In the genomic region with DNA sequence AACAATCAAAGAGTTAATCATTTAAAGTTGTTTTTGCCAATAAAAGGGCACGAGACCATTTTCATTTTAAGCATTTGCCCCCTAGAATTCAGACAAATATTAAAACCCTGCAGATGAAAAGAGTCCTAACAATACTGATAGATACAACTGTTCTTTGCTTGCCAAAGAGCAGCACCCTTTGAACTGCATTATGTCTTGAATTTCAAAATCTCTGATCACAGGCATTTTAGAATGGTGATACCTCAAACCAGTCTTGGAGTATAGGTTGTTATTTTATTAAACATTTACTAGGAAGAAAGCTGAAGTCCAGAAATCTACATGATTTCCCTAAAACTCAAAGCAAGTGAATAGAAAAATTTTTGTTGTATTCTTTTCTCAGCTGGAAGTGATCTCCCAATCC, we compare ENCODE assay signal across 33 cellular contexts.
"Had no signal": no experiment of that assay in that cellular context is flagged by ENCODE, and none has a peak within 500 bp of the region (broad histone marks: within the 10 kb centered on the region; RNA-seq: fewer than 3 reads in every experiment).

No MANE protein-coding gene starts in this region.

- H3K27ac Mint-ChIP-seq: activated CD4-positive, alpha-beta T cell treated with anti-CD3 and anti-CD28 coated beads for 36 hours; activated naive CD8-positive, alpha-beta T cell; activated T-cell treated with anti-CD3 and anti-CD28 coated beads, Interleukin-2, amount 50 U/mL, for 72 hours; immature natural killer cell; mesothelial cell of epicardium; naive thymus-derived CD4-positive, alpha-beta T cell; stimulated activated effector memory CD8-positive, alpha-beta T cell treated with anti-CD3 and anti-CD28 coated beads, Interleukin-12 subunit alpha, Interleukin-12 subunit beta, amount 100 ng/mL, for 72 hours; stimulated activated naive CD8-positive, alpha-beta T cell treated with anti-CD3 and anti-CD28 coated beads, Interleukin-15, Interleukin-2, amounts not matched to agents 100 ng/mL and 50 ng/mL, for 24 hours; T-helper 2 cell treated with Interferon-gamma antibody and Interleukin-4, amounts not matched to agents 5 μg/mL and 100 μg/mL, for 36 hours had no signal

- H3K36me3 ChIP-seq: lower lobe of right lung, thoracic aorta had no signal

- H3K79me2 ChIP-seq: parathyroid adenoma had no signal

- H3K4me3 Mint-ChIP-seq: activated CD4-positive, alpha-beta T cell treated with anti-CD3 and anti-CD28 coated beads for 36 hours; activated naive CD8-positive, alpha-beta T cell; activated T-cell treated with anti-CD3 and anti-CD28 coated beads, Interleukin-2, amount 50 U/mL, for 72 hours; immature natural killer cell; mesothelial cell of epicardium; naive thymus-derived CD4-positive, alpha-beta T cell; neural crest cell; stimulated activated effector memory CD8-positive, alpha-beta T cell treated with anti-CD3 and anti-CD28 coated beads, Interleukin-12 subunit alpha, Interleukin-12 subunit beta, amount 100 ng/mL, for 72 hours; stimulated activated naive CD8-positive, alpha-beta T cell treated with anti-CD3 and anti-CD28 coated beads, Interleukin-15, Interleukin-2, amounts not matched to agents 100 ng/mL and 50 ng/mL, for 24 hours; T-helper 2 cell treated with Interferon-gamma antibody and Interleukin-4, amounts not matched to agents 5 μg/mL and 100 μg/mL, for 36 hours had no signal

- H3K27ac ChIP-seq: coronary artery, lower lobe of right lung, parathyroid adenoma, skin epidermis, thoracic aorta had no signal

- H3K4me1 ChIP-seq: parathyroid adenoma had no signal

- DNase-seq: activated CD4-positive, alpha-beta T cell treated with anti-CD3 and anti-CD28 coated beads for 36 hours; activated CD4-positive, CD25-positive, alpha-beta regulatory T cell; activated naive CD4-positive, alpha-beta T cell treated with Interleukin-2 at 50 U/mL for 16 hours; activated T-cell treated with anti-CD3 and anti-CD28 coated beads for 4 hours; activated T-cell treated with anti-CD3 and anti-CD28 coated beads, Interleukin-2, amount 50 U/mL, for 72 hours; anterior cingulate cortex; cerebellar nuclear complex; dorsolateral prefrontal cortex; effector memory CD4-positive, alpha-beta T cell; erythroblast; head of caudate nucleus; hippocampal formation; immature natural killer cell; kidney; left colon; lower lobe of right lung; naive thymus-derived CD4-positive, alpha-beta T cell; nucleus accumbens; right cardiac atrium; stimulated activated CD4-positive, alpha-beta T cell treated with anti-CD3 and anti-CD28 coated beads, Interleukin-12 subunit alpha, Interleukin-12 subunit beta, amount 100 ng/mL, for 4 hours; stimulated activated CD4-positive, alpha-beta T cell treated with anti-CD3 and anti-CD28 coated beads, Interleukin-4, amount 100 ng/mL, for 24 hours; T-helper 1 cell; trophoblast cell had no signal

- H3K4me3 ChIP-seq: coronary artery, dorsolateral prefrontal cortex, lower lobe of right lung, skin epidermis, thoracic aorta had no signal

- H2AFZ ChIP-seq: parathyroid adenoma had no signal

- H3K9ac ChIP-seq: parathyroid adenoma had no signal

- H3K4me1 Mint-ChIP-seq: activated CD4-positive, alpha-beta T cell treated with anti-CD3 and anti-CD28 coated beads for 36 hours; immature natural killer cell; naive thymus-derived CD4-positive, alpha-beta T cell; stimulated activated effector memory CD8-positive, alpha-beta T cell treated with anti-CD3 and anti-CD28 coated beads, Interleukin-12 subunit alpha, Interleukin-12 subunit beta, amount 100 ng/mL, for 72 hours had no signal

- H3K27me3 ChIP-seq: dorsolateral prefrontal cortex had no signal

- H3K9me3 ChIP-seq: lower lobe of right lung, thoracic aorta had no signal

- H3K9me3 Mint-ChIP-seq: activated T-cell treated with anti-CD3 and anti-CD28 coated beads, Interleukin-2, amount 50 U/mL, for 72 hours; immature natural killer cell; mesothelial cell of epicardium; stimulated activated effector memory CD8-positive, alpha-beta T cell treated with anti-CD3 and anti-CD28 coated beads, Interleukin-12 subunit alpha, Interleukin-12 subunit beta, amount 100 ng/mL, for 72 hours; stimulated activated naive CD8-positive, alpha-beta T cell treated with anti-CD3 and anti-CD28 coated beads, Interleukin-15, Interleukin-2, amounts not matched to agents 100 ng/mL and 50 ng/mL, for 24 hours; T-helper 2 cell treated with Interferon-gamma antibody and Interleukin-4, amounts not matched to agents 5 μg/mL and 100 μg/mL, for 36 hours had no signal

- H3K36me3 Mint-ChIP-seq: activated naive CD8-positive, alpha-beta T cell; naive thymus-derived CD4-positive, alpha-beta T cell; stimulated activated effector memory CD8-positive, alpha-beta T cell treated with anti-CD3 and anti-CD28 coated beads, Interleukin-12 subunit alpha, Interleukin-12 subunit beta, amount 100 ng/mL, for 72 hours had no signal
